Comparison of ENCODE assay signal across 1 cellular context in the genomic region with DNA sequence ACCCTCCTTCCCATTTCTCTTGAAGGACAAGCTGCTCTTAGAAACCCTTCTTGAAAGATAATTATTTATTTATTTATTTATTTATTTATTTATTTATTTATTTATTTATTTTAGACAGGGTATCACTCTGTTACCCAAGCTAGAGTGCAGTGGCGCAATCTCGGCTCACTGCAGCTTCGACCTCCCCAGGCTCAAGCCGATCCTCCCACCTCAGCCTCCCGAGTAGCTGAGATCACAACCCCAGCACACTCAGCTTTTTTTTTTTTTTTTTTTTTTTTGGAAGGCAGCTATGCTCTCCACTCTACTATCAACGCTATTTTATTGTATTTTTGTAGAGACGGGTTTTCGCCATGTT.
TF ChIP-seq lines count a peak whose summit lies in the region.

No MANE protein-coding gene starts in this region.

TF ChIP-seq in K562, 482 proteins besides CTCF, POLR2A, EP300 and RAD21 (continued from another document):
- TF ChIP-seq ZC3H11A (IDR thresholded peaks at IDR 0.05; ENCODE audit: low read depth, low read length), result peak; percentile 79; the same call in 1 of the 2 replicates
